In the genomic region with DNA sequence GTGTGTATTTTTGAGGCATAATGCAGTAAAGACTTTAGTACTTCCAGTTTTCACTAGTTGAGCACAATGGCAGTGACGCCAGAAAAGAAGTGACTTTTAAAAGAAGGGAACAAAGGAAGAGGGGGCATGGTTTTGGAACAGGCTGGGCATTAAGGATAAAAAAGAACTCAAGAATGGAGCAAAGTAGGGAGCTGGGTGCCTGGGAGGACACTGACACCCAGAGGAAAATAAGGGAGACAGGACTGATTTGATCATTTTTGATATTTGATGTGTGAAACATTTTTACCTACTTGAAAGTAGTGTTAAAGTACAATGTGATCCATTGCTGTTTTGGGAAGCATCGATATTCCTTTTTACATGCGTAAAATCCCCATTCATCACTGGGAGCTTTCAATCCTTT, we compare ENCODE assay signal across 15 cellular contexts.
DNase-seq lines count a peak whose midpoint lies in the region; ATAC-seq and TF ChIP-seq lines count a peak whose summit lies in the region.
"Had no signal": no experiment of that assay in that cellular context is flagged by ENCODE, and none has a peak within 500 bp of the region (broad histone marks: within the 10 kb centered on the region; RNA-seq: fewer than 3 reads in every experiment).

No MANE protein-coding gene starts in this region.

- H2AFZ ChIP-seq in ACC112 (ENCODE audit: low read length, unreplicated experiment) (no peak overlapping the region), HCT116 (ENCODE audit: low read depth, low read length, poor library complexity, severe bottlenecking) (no peak overlapping the region)

- peaks cover 7% of the 10 kb centered on the region for H3K79me2 ChIP-seq in ACC112 (ENCODE audit: control insufficient read depth, insufficient read depth, low read length, unreplicated experiment)
- H3K79me2 ChIP-seq in HCT116 (ENCODE audit: insufficient read depth, low read length) = no peaks in the 10 kb centered on the region

- POLR2A ChIA-PET in HCT116 (lab: Charles Lee) = no interaction called here
- POLR2A ChIA-PET in naive thymus-derived CD4-positive, alpha-beta T cell (lab: Charles Lee) = no interaction called here

- CTCF ChIA-PET in HCT116 (lab: Charles Lee) = no interaction called here
- CTCF ChIA-PET in naive thymus-derived CD4-positive, alpha-beta T cell (lab: Charles Lee) = no interaction called here

- in situ Hi-C loops in brain microvascular endothelial cell (cut with HindIII; ENCODE audit: low pct_ligation_motif_present, low sequenced_read_pairs) = no loop called here

- DNase-seq in HCT116 (ENCODE audit: low read depth, low spot score) (no peak), brain microvascular endothelial cell (peak; percentile 12), thyroid gland (no peak), upper lobe of left lung (no peak)
- no peak for DNase-seq in activated naive CD4-positive, alpha-beta T cell treated with Interleukin-2 at 50 U/mL for 16 hours
- DNase-seq in naive thymus-derived CD4-positive, alpha-beta T cell = no peak
- DNase-seq: activated CD8-positive, alpha-beta T cell treated with anti-CD3 and anti-CD28 coated beads for 36 hours; GF-D8; left colon; NCI-H2171 treated with DMSO at 0.1 percent for 48 hours had no signal

- no peak overlapping the region for H3K9ac ChIP-seq in HCT116 (ENCODE audit: low read length)

- no peaks in the 10 kb centered on the region for H3K9me3 ChIP-seq in HCT116 (ENCODE audit: control insufficient read depth in 1 of 2, insufficient read depth in 1 of 2, low read depth in 1 of 2, low read length in 2 of 2)
- H3K9me3 ChIP-seq in mesodermal cell (ENCODE audit: control insufficient read depth, low read length) = peaks cover 5% of the 10 kb centered on the region
- no peaks in the 10 kb centered on the region for H3K9me3 ChIP-seq in thyroid gland
- no peaks in the 10 kb centered on the region for H3K9me3 ChIP-seq in naive thymus-derived CD4-positive, alpha-beta T cell (ENCODE audit: control insufficient read depth in 2 of 3, low read length in 3 of 3)
- peaks cover 0 to 4% (median 0%) of the 10 kb centered on the region in 4 donors for H3K9me3 ChIP-seq in upper lobe of left lung

- BruUV-seq in HCT116 (replicated peaks; lab: Mats Ljungman, UMichigan) = no TSS peak

- H3K9me2 ChIP-seq in HCT116 (ENCODE audit: insufficient read depth) = no peaks in the 10 kb centered on the region

- H3K27ac Mint-ChIP-seq in naive thymus-derived CD4-positive, alpha-beta T cell = no peak overlapping the region
- H3K27ac Mint-ChIP-seq: activated CD8-positive, alpha-beta T cell treated with anti-CD3 and anti-CD28 coated beads for 36 hours; activated naive CD8-positive, alpha-beta T cell; T-helper 2 cell treated with Interferon-gamma antibody and Interleukin-4, amounts not matched to agents 5 μg/mL and 100 μg/mL, for 36 hours had no signal

- no peaks in the 10 kb centered on the region for H3K36me3 Mint-ChIP-seq in naive thymus-derived CD4-positive, alpha-beta T cell
- H3K36me3 Mint-ChIP-seq: activated naive CD8-positive, alpha-beta T cell had no signal

- no peaks in the 10 kb centered on the region for H4K20me1 ChIP-seq in HCT116 (ENCODE audit: insufficient read depth)

- no peaks in the 10 kb centered on the region for H3K27me3 Mint-ChIP-seq in naive thymus-derived CD4-positive, alpha-beta T cell
- H3K27me3 Mint-ChIP-seq: activated CD8-positive, alpha-beta T cell treated with anti-CD3 and anti-CD28 coated beads for 36 hours; activated naive CD8-positive, alpha-beta T cell had no signal

- intact Hi-C loops in HCT116 (cut with micrococcal nuclease) (no loop called here), thyroid gland (cut with DNase I) (no loop called here)
- intact Hi-C loops in naive thymus-derived CD4-positive, alpha-beta T cell (cut with micrococcal nuclease) = no loop called here

- TF ChIP-seq CTCF in HCT116 (IDR thresholded peaks at IDR 0.05 in 2 of 3, conservative IDR thresholded peaks at IDR 0.05 in 1 of 3; ENCODE audit: borderline replicate concordance in 1 of 3, insufficient read depth in 1 of 3, low read depth in 2 of 3, low read length in 2 of 3) = peak in 2 of 3 experiments; percentile 9 to 18; a peak in 1 of 6 replicates
- TF ChIP-seq CTCF in brain microvascular endothelial cell (IDR thresholded peaks at IDR 0.05; ENCODE audit: low read depth, low read length, missing control alignments) = peak; percentile 36
- TF ChIP-seq CTCF in thyroid gland (IDR thresholded peaks at IDR 0.05) = peak in 3 of 6 experiments; percentile 24 to 35 (median 32)
- TF ChIP-seq CTCF in upper lobe of left lung (IDR thresholded peaks at IDR 0.05) = no peak

- H3K4me2 ChIP-seq in HCT116 (ENCODE audit: low read length) = no peak overlapping the region

- H3K36me3 ChIP-seq in ACC112 (ENCODE audit: insufficient read depth, low read length) (0 out of 2 replicates have a peak, but pooled peaks cover 13% of the 10 kb centered on the region), HCT116 (ENCODE audit: control insufficient read depth in 1 of 2, insufficient read depth in 2 of 2, low read length in 2 of 2) (no peaks in the 10 kb centered on the region), brain microvascular endothelial cell (replicated peaks) (no peaks in the 10 kb centered on the region), mesodermal cell (ENCODE audit: control insufficient read depth, insufficient read depth, low read length) (no peaks in the 10 kb centered on the region), thyroid gland (no peaks in the 10 kb centered on the region), upper lobe of left lung (no peaks in the 10 kb centered on the region)
- no peaks in the 10 kb centered on the region for H3K36me3 ChIP-seq in naive thymus-derived CD4-positive, alpha-beta T cell (ENCODE audit: control insufficient read depth in 2 of 3, insufficient read depth in 3 of 3, low read length in 3 of 3)

- no peak overlapping the region for H3K27ac ChIP-seq in ACC112 (ENCODE audit: low read depth, low read length)
- H3K27ac ChIP-seq in HCT116 (ENCODE audit: low read depth, low read length) = no peak overlapping the region
- no peak overlapping the region for H3K27ac ChIP-seq in brain microvascular endothelial cell
- peak overlapping the region; percentile 7 for H3K27ac ChIP-seq in mesodermal cell (ENCODE audit: low read depth, low read length, severe bottlenecking)
- no peak overlapping the region for H3K27ac ChIP-seq in thyroid gland
- no peak overlapping the region for H3K27ac ChIP-seq in naive thymus-derived CD4-positive, alpha-beta T cell (ENCODE audit: low read depth, low read length)
- no peak overlapping the region for H3K27ac ChIP-seq in upper lobe of left lung
- H3K27ac ChIP-seq: coronary artery had no signal

- RAD21 ChIA-PET in HCT116 (lab: Charles Lee; ENCODE audit: low non-redundant PET in 1 of 2, low total read pairs in 2 of 2, uncharacterized antibody in 2 of 2, unreplicated experiment in 2 of 2) = no interaction called here

- TF ChIP-seq RAD21 in HCT116 (IDR thresholded peaks at IDR 0.05; ENCODE audit: low read depth) = peak; percentile 37

- H3K4me3 Mint-ChIP-seq in naive thymus-derived CD4-positive, alpha-beta T cell = no peak overlapping the region
- H3K4me3 Mint-ChIP-seq: activated CD8-positive, alpha-beta T cell treated with anti-CD3 and anti-CD28 coated beads for 36 hours; activated naive CD8-positive, alpha-beta T cell; T-helper 2 cell treated with Interferon-gamma antibody and Interleukin-4, amounts not matched to agents 5 μg/mL and 100 μg/mL, for 36 hours had no signal

- no peak for ATAC-seq in HCT116
- ATAC-seq in naive thymus-derived CD4-positive, alpha-beta T cell = no peak
- no peak for ATAC-seq in upper lobe of left lung (ENCODE audit: low FRiP score in 2 of 2)
- ATAC-seq: activated CD8-positive, alpha-beta T cell treated with anti-CD3 and anti-CD28 coated beads for 36 hours; left colon had no signal

- H3K4me1 Mint-ChIP-seq in naive thymus-derived CD4-positive, alpha-beta T cell = no peaks in the 10 kb centered on the region

- no peak for TF ChIP-seq EP300 in upper lobe of left lung (IDR thresholded peaks at IDR 0.05)

- 67 to 93% methylated on average over 1 to 3 of the region's 3 CpGs for WGBS in mesodermal cell (ENCODE audit: insufficient coverage in 2 of 2), 2 experiments
- WGBS in thyroid gland, 2 donors = 82 to 91% methylated on average over 3 of the region's 3 CpGs
- WGBS in upper lobe of left lung, 2 donors = 74 to 76% methylated on average over 3 of the region's 3 CpGs

- TF ChIP-seq POLR2A in HCT116 (IDR thresholded peaks at IDR 0.05; ENCODE audit: borderline replicate concordance, extremely low read depth, insufficient read depth, insufficient read length) = no peak
- TF ChIP-seq POLR2A in thyroid gland (IDR thresholded peaks at IDR 0.05) = no peak
- no peak for TF ChIP-seq POLR2A in upper lobe of left lung (IDR thresholded peaks at IDR 0.05)

- peaks cover 11% of the 10 kb centered on the region for H3K4me1 ChIP-seq in ACC112 (ENCODE audit: control insufficient read depth, insufficient read depth, low read length, unreplicated experiment)
- H3K4me1 ChIP-seq in HCT116 (ENCODE audit: control insufficient read depth in 1 of 2, insufficient read depth in 2 of 2, low read length in 2 of 2) = no peaks in the 10 kb centered on the region
- no peaks in the 10 kb centered on the region for H3K4me1 ChIP-seq in mesodermal cell (ENCODE audit: control insufficient read depth, insufficient read depth, low read length, poor library complexity, severe bottlenecking)
- no peaks in the 10 kb centered on the region for H3K4me1 ChIP-seq in thyroid gland
- H3K4me1 ChIP-seq in naive thymus-derived CD4-positive, alpha-beta T cell (ENCODE audit: control insufficient read depth in 2 of 2, insufficient read depth in 2 of 2, low read length in 2 of 2) = no peaks in the 10 kb centered on the region
- no peaks in the 10 kb centered on the region for H3K4me1 ChIP-seq in upper lobe of left lung

- H3K4me3 ChIP-seq in ACC112 (ENCODE audit: low read depth, low read length) (peak overlapping the region; percentile 58), HCT116 (replicated peaks in 1 of 2; ENCODE audit: low read depth in 1 of 2, low read length in 2 of 2) (no peak overlapping the region), brain microvascular endothelial cell (ENCODE audit: low read depth, low read length) (no peak overlapping the region), mesodermal cell (ENCODE audit: extremely low read depth, insufficient read depth, low read length, poor library complexity, severe bottlenecking) (no peak overlapping the region), thyroid gland (replicated peaks in 1 of 3) (no peak overlapping the region), upper lobe of left lung (no peak overlapping the region)
- no peak overlapping the region for H3K4me3 ChIP-seq in naive thymus-derived CD4-positive, alpha-beta T cell (ENCODE audit: low read length)
- H3K4me3 ChIP-seq: coronary artery had no signal

- H3K9me3 Mint-ChIP-seq in naive thymus-derived CD4-positive, alpha-beta T cell = peaks cover 0 to 12% (median 2%) of the 10 kb centered on the region in 11 donors
- H3K9me3 Mint-ChIP-seq: T-helper 2 cell treated with Interferon-gamma antibody and Interleukin-4, amounts not matched to agents 5 μg/mL and 100 μg/mL, for 36 hours had no signal

- H3K27me3 ChIP-seq in ACC112 (ENCODE audit: insufficient read depth, low read length) (no peaks in the 10 kb centered on the region), HCT116 (ENCODE audit: insufficient read depth, low read length) (peaks cover 62% of the 10 kb centered on the region), brain microvascular endothelial cell (replicated peaks) (no peaks in the 10 kb centered on the region), thyroid gland (no peaks in the 10 kb centered on the region), upper lobe of left lung (no peaks in the 10 kb centered on the region)
- H3K27me3 ChIP-seq in naive thymus-derived CD4-positive, alpha-beta T cell (ENCODE audit: control insufficient read depth in 2 of 2, insufficient read depth in 2 of 2, low read length in 2 of 2) = no peaks in the 10 kb centered on the region

Comparison
In these comparisons a context has a peak if more than half of its experiments do, and no peak if none do; other contexts are left out.
1. CTCF ChIP-seq: peak in HCT116 (2 of 3) and brain microvascular endothelial cell (single experiment); none in upper lobe of left lung (0 of 6).